ENCODE assay signal across 20 cellular contexts in the genomic region with DNA sequence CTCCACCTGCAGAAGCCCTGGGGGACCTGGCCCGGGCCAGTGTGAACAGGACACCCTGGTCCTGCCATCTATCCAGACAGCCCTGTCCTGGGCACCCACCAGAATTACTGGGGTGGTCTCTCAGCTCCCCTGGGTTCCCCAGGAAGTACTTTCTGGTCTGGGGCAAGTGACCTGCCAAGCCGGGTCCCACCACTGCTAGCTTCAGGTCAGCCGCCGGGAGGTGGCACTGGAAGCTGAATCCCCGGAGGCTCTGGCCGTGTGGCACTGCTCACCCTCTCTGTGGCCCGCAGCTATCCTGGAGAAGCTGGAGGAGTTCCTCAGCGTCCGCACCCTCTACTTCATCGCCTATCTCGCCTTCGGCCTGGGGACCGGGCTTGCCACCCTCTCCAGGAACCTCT.
"Had no signal": no experiment of that assay in that cellular context is flagged by ENCODE, and none has a peak within 500 bp of the region (broad histone marks: within the 10 kb centered on the region; RNA-seq: fewer than 3 reads in every experiment).

No MANE protein-coding gene starts in this region.

- H3K9me3 ChIP-seq: colonic mucosa, esophagus muscularis mucosa, gastroesophageal sphincter, heart left ventricle, left lung, lower lobe of right lung, mucosa of descending colon had no signal

- DNase-seq: colonic mucosa; cortex of kidney; effector CD8-positive, alpha-beta T cell; effector memory CD8-positive, alpha-beta T cell; foreskin keratinocyte; hypothalamus; immature natural killer cell; islet precursor cell; left cardiac atrium; left ventricle myocardium superior; lower lobe of right lung; mesenchymal stem cell; mucosa of descending colon had no signal

- H3K4me1 ChIP-seq: colonic mucosa, foreskin keratinocyte had no signal

- H2AFZ ChIP-seq: hepatocyte had no signal

- H3K4me2 ChIP-seq: hepatocyte had no signal

- H3K27ac ChIP-seq: colonic mucosa, esophagus muscularis mucosa, foreskin keratinocyte, gastroesophageal sphincter, heart left ventricle, hepatocyte, left lung, lower lobe of right lung had no signal

- H3K4me3 ChIP-seq: colonic mucosa, esophagus muscularis mucosa, gastroesophageal sphincter, heart left ventricle, hepatocyte, left lung, lower lobe of right lung, mucosa of descending colon had no signal

- ATAC-seq: effector memory CD8-positive, alpha-beta T cell; foreskin keratinocyte; gastroesophageal sphincter; heart left ventricle; left cardiac atrium; left lung; left ventricle myocardium superior; lower lobe of right lung; mucosa of descending colon had no signal

- H3K27me3 ChIP-seq: colonic mucosa, esophagus muscularis mucosa, foreskin keratinocyte, gastroesophageal sphincter, heart left ventricle, hepatocyte, left lung had no signal

- FAIRE-seq: endothelial cell of umbilical vein, frontal cortex had no signal

- H3K36me3 ChIP-seq: colonic mucosa, left lung, lower lobe of right lung had no signal

- H3K79me2 ChIP-seq: hepatocyte had no signal
